Comparison of ENCODE assay signal across 8 cellular contexts in the genomic region with DNA sequence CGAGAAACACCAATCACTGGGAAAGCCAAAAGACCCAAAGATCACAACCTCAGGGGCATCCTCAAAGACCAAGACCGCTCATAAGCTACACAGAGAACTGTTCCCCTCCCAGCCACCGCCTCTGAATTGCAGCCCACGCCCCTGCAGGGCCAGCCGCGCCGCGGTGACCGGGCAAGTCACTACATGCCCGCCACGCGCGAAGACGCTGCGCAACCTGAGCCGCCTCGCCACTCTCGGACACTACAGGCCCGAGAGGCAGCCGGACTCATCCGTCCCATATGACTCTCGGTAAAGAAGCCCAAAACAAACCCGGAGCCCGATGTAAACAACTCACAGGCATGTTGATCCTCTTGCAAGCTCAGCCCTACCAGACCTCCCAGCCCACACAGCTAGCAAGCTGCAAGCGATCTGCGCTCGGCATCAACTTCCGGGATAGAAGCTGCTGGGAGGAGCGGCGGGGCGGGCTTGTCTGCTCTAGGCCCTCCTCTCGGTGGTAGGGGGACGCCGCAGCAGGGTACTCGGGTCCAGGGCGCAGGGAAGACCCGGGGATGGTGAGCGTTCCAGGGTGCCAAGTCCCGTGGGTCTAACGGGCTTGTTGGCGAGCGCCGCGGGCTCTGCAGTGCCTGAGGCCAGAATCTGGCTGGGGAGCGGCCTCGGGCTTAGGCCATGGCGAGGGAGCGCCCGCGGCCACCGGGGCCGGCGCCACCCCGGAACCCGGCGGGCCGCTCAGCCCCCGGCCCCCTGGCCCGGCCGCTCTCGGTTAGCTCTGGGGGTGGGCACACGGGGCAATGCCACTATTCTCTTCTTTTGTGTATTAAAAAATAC. TPM values are rescaled to one million over a fixed set of nuclear protein-coding genes. Genes with fewer than 3 reads are reported as not detected.
DNase-seq lines count a peak whose midpoint lies in the region; ATAC-seq and TF ChIP-seq lines count a peak whose summit lies in the region.

A gene (minus strand): TSS at position 412 of the 825 bp plus-strand sequence. CDS start 72 bp downstream, at position 340.

- TF ChIP-seq POLR2A in adrenal gland (IDR thresholded peaks at IDR 0.05) (peak; percentile 80 to 87), upper lobe of left lung (IDR thresholded peaks at IDR 0.05) (peak in 3 of 4 donors; percentile 82 to 96 (median 90))

- peak within 1 kb of the TSS; percentile 94 to 99 (median 96) for H3K27ac ChIP-seq in adrenal gland
- peak within 1 kb of the TSS; percentile 87 to 99 (median 97) for H3K27ac ChIP-seq in heart right ventricle
- H3K27ac ChIP-seq in upper lobe of left lung, result peak within 1 kb of the TSS; percentile 96 to 99 (median 98)

- WGBS in adrenal gland, 4 donors, result 0 to 2% (median 0%) methylated on average over 18 to 62 of the region's 62 CpGs
- WGBS in heart right ventricle, 2 donors, result 0 to 1% methylated on average over 62 of the region's 62 CpGs
- WGBS in upper lobe of left lung, 2 donors, result 0 to 1% methylated on average over 26 to 49 of the region's 62 CpGs

- peak; percentile 81 for ATAC-seq in HG02870 (IDR thresholded peaks at IDR 0.05; ENCODE audit: unreplicated experiment)
- ATAC-seq in heart right ventricle, result peak; percentile 96 to 99 (median 98)
- ATAC-seq in upper lobe of left lung (ENCODE audit: low FRiP score in 2 of 2), result peak; percentile 98

- TF ChIP-seq CTCF in GM13976 (IDR thresholded peaks at IDR 0.05; ENCODE audit: borderline replicate concordance, control extremely low read depth, extremely low read depth, insufficient read depth, missing control alignments) (no peak), adrenal gland (IDR thresholded peaks at IDR 0.05) (peak in 2 of 6 experiments; percentile 8 to 28), heart right ventricle (IDR thresholded peaks at IDR 0.05) (no peak), upper lobe of left lung (IDR thresholded peaks at IDR 0.05) (peak in 2 of 6 experiments; percentile 4 to 8)

- in situ Hi-C loops in GM13976 (cut with MboI; ENCODE audit: low sequenced_read_pairs, unreplicated experiment), result no loop called here

- no peaks in the 10 kb centered on the region for H3K27me3 ChIP-seq in adrenal gland
- H3K27me3 ChIP-seq in heart right ventricle, result no peaks in the 10 kb centered on the region
- H3K27me3 ChIP-seq in upper lobe of left lung, result no peaks in the 10 kb centered on the region

- H3K36me3 ChIP-seq in adrenal gland (replicated peaks in 1 of 2) (peaks cover 0 to 29% of the 10 kb centered on the region in 2 donors), heart right ventricle (peaks cover 0 to 36% (median 0%) of the 10 kb centered on the region in 9 donors), upper lobe of left lung (peaks cover 0 to 33% (median 9%) of the 10 kb centered on the region in 4 donors)

- DNase-seq in GM13976 (ENCODE audit: low spot score), result peak; percentile 91
- peak; percentile 79 for DNase-seq in NCI-H146 treated with DMSO at 0.1 percent for 48 hours (lab: John Stamatoyannopoulos, UW; ENCODE audit: unreplicated experiment)
- DNase-seq in T-helper 1 cell, result peak; percentile 72 to 91 (median 79)
- peak; percentile 87 to 96 (median 92) for DNase-seq in adrenal gland
- peak; percentile 90 to 93 for DNase-seq in heart right ventricle
- DNase-seq in posterior vena cava (ENCODE audit: low spot score), result peak; percentile 98
- peak; percentile 94 to 98 for DNase-seq in upper lobe of left lung

- H3K9me3 ChIP-seq in adrenal gland (replicated peaks in 1 of 3) (no peaks in the 10 kb centered on the region), heart right ventricle (no peaks in the 10 kb centered on the region), upper lobe of left lung (no peaks in the 10 kb centered on the region)

- peaks cover 8 to 23% of the 10 kb centered on the region in 2 donors for H3K4me1 ChIP-seq in adrenal gland (replicated peaks in 1 of 2)
- peaks cover 5 to 37% (median 26%) of the 10 kb centered on the region in 9 donors for H3K4me1 ChIP-seq in heart right ventricle
- peaks cover 8 to 19% (median 18%) of the 10 kb centered on the region in 4 donors for H3K4me1 ChIP-seq in upper lobe of left lung

- H3K4me3 ChIP-seq in adrenal gland (peak within 1 kb of the TSS; percentile 38 to 94 (median 76)), heart right ventricle (peak within 1 kb of the TSS; percentile 56 to 99 (median 82)), upper lobe of left lung (peak within 1 kb of the TSS; percentile 71 to 91 (median 76))

- peak in 1 of 4 donors; percentile 28 for TF ChIP-seq EP300 in upper lobe of left lung (IDR thresholded peaks at IDR 0.05)

- intact Hi-C loops in adrenal gland (cut with DNase I) (no loop called here), heart right ventricle (cut with DNase I) (loop anchor here in 5 of 10 donors (2.0 to 10.0 kb wide), 4 partner anchors 32 to 120 kb away; a partner anchor contains a TSS), posterior vena cava (cut with DNase I) (no loop called here)

RNA-seq across cellular contexts. Expression of the gene that starts here (rescaled TPM):
- 100 to 1,000 TPM in 6 of 8 donors, 10 to 100 TPM in 2; 45.1 to 259 (median 206) TPM for total RNA-seq in adrenal gland
- 100 to 1,000 TPM; 172 to 193 (median 193) TPM for polyA plus RNA-seq in adrenal gland
- total RNA-seq in heart right ventricle, result 100 to 1,000 TPM; 117 to 177 (median 145) TPM
- 10 to 100 TPM; 70.6 to 95.0 TPM for polyA plus RNA-seq in heart right ventricle
- 100 to 1,000 TPM; 160 to 259 TPM for total RNA-seq in posterior vena cava
- 100 to 1,000 TPM in 3 of 6 donors, 10 to 100 TPM in 3; 30.3 to 165 (median 117) TPM for total RNA-seq in upper lobe of left lung

Comparison
In these comparisons a context has a peak if more than half of its experiments do, and no peak if none do; other contexts are left out.
1. Peak in every context shown above with its lines: DNase-seq, ATAC-seq, H3K4me3 ChIP-seq and H3K27ac ChIP-seq.